8 cellular contexts compared by ENCODE assay signal in the genomic region with DNA sequence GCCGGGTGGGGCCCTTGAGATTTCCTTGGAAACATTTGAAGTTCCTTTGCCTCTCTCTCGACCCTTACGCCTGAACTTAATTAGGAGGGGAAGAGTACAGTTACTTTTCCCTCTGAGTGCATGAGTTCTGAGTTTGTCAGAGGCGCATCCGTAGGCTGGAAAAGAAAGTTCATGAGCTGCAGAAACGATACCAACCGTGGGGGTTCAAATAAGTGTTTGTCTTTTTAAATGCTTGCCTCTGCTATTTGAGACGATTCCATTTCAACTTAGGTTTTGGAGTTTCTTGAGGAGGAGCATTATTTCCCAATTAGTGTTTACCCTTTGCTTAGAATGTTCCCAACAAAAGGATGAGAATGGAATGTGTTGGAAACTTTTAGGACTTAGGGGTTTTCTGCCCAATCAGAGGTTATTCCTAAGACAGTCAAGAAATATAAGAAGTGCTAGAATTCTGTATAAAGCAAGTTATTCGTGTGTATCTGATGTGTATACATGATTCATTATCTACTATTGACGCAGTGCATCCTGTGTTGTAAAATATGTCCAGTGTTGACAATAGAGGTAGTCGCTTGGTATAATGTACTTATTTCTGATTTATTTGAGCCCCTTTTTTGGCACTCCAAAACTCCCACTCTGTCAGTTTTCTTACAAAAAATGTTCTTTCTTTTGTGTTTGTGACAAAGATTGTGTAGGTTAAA. TPM values are rescaled to one million over a fixed set of nuclear protein-coding genes. Genes with fewer than 3 reads are reported as not detected.
DNase-seq lines count a peak whose midpoint lies in the region; ATAC-seq and TF ChIP-seq lines count a peak whose summit lies in the region.

No MANE protein-coding gene starts in this region.

- H3K79me2 ChIP-seq in MM.1S (ENCODE audit: low read length), result peaks cover 33% of the 10 kb centered on the region

- H3K27me3 Mint-ChIP-seq in Caco-2 (ENCODE audit: insufficient read depth, unreplicated experiment) (no peaks in the 10 kb centered on the region), natural killer cell (ENCODE audit: low read depth in 2 of 2) (no peaks in the 10 kb centered on the region)
- H3K27me3 Mint-ChIP-seq in dendritic cell treated with granulocyte-macrophage colony-stimulating factor and Interleukin-4, amounts not matched to agents 40 ng/mL and 50 ng/mL, for 4 days, result no peaks in the 10 kb centered on the region

- H3K4me3 ChIP-seq in Caco-2 (ENCODE audit: low read depth, low read length) (peak overlapping the region; percentile 71), MM.1S (ENCODE audit: low read length) (peak overlapping the region; percentile 77)

- H3F3A ChIP-seq in MM.1S (ENCODE audit: insufficient read depth, low read length), result peaks cover 18% of the 10 kb centered on the region

- TF ChIP-seq CTCF in Caco-2 (IDR thresholded peaks at IDR 0.05; ENCODE audit: insufficient read depth in 1 of 2, low read depth in 1 of 2, low read length in 1 of 2, severe bottlenecking in 1 of 2, unreplicated experiment in 1 of 2) (no peak), MM.1S (IDR thresholded peaks at IDR 0.05; ENCODE audit: low read length) (no peak), natural killer cell (IDR thresholded peaks at IDR 0.05) (no peak)

- H3K36me3 Mint-ChIP-seq in Caco-2 (ENCODE audit: insufficient read depth, unreplicated experiment), result peaks cover 16% of the 10 kb centered on the region
- peaks cover 37% of the 10 kb centered on the region for H3K36me3 Mint-ChIP-seq in dendritic cell treated with granulocyte-macrophage colony-stimulating factor and Interleukin-4, amounts not matched to agents 40 ng/mL and 50 ng/mL, for 4 days (ENCODE audit: low read depth)
- peaks cover 8% of the 10 kb centered on the region for H3K36me3 Mint-ChIP-seq in natural killer cell

- no peaks in the 10 kb centered on the region; the same call in 1 of the 2 replicates for H3K36me3 ChIP-seq in Caco-2 (ENCODE audit: control insufficient read depth, insufficient read depth, low read length)
- H3K36me3 ChIP-seq in MM.1S (replicated peaks; ENCODE audit: insufficient read depth, low read length), result no peaks in the 10 kb centered on the region

- H3K9ac ChIP-seq in MM.1S (ENCODE audit: low read length), result peak overlapping the region; percentile 54; the same call in 1 of the 2 replicates

- H3K4me2 ChIP-seq in MM.1S (ENCODE audit: low read depth, low read length), result peak overlapping the region; percentile 72

- ATAC-seq in GM21526 (IDR thresholded peaks at IDR 0.05; ENCODE audit: low FRiP score, unreplicated experiment), result peak; percentile 13
- ATAC-seq in natural killer cell, result peak in 2 of 3 donors; percentile 4 to 17

- CTCF ChIA-PET in Caco-2 (lab: Charles Lee), result interaction anchor here (1.3 to 2.7 kb wide), 2 partner anchors 13 to 165 kb away, joined by 13 to 19 read pairs; partner anchors contain the start of gene IDH1

- H3K27me3 ChIP-seq in Caco-2 (replicated peaks; ENCODE audit: control insufficient read depth, insufficient read depth, low read length) (no peaks in the 10 kb centered on the region), MM.1S (replicated peaks; ENCODE audit: insufficient read depth, low read length) (no peaks in the 10 kb centered on the region)

- H3K9me3 ChIP-seq in Caco-2, result peaks cover 4% of the 10 kb centered on the region; the same call in 1 of the 2 replicates
- H3K9me3 ChIP-seq in MM.1S (replicated peaks; ENCODE audit: insufficient read depth, low read length), result no peaks in the 10 kb centered on the region

- H3K9me3 Mint-ChIP-seq in Caco-2 (ENCODE audit: unreplicated experiment) (peaks cover 11% of the 10 kb centered on the region), natural killer cell (no peaks in the 10 kb centered on the region)
- H3K9me3 Mint-ChIP-seq in dendritic cell treated with granulocyte-macrophage colony-stimulating factor and Interleukin-4, amounts not matched to agents 40 ng/mL and 50 ng/mL, for 4 days, result no peaks in the 10 kb centered on the region

- H3K4me3 Mint-ChIP-seq in Caco-2 (ENCODE audit: unreplicated experiment) (peak overlapping the region; percentile 87), natural killer cell (peak overlapping the region; percentile 93)
- peak overlapping the region; percentile 91 for H3K4me3 Mint-ChIP-seq in dendritic cell treated with granulocyte-macrophage colony-stimulating factor and Interleukin-4, amounts not matched to agents 40 ng/mL and 50 ng/mL, for 4 days

- DNase-seq in Caco-2 (no peak), MM.1S (peak; percentile 44), natural killer cell (no peak), ureter (ENCODE audit: low spot score) (no peak), KG1 (lab: John Stamatoyannopoulos, UW) (no peak)
- DNase-seq in activated CD4-positive, CD25-positive, alpha-beta regulatory T cell treated with anti-CD3 and anti-CD28 coated beads, Interleukin-2, amount 50 U/mL, for 72 hours, result no peak

- H2AFZ ChIP-seq in MM.1S (ENCODE audit: low read length), result peak overlapping the region; percentile 52

- H3K4me1 ChIP-seq in Caco-2, result peaks cover 10% of the 10 kb centered on the region; the same call in 1 of the 2 replicates
- H3K4me1 ChIP-seq in MM.1S (ENCODE audit: low read length), result peaks cover 6% of the 10 kb centered on the region; the same call in 1 of the 2 replicates

- intact Hi-C loops in Caco-2 (cut with micrococcal nuclease; ENCODE audit: unreplicated experiment) (loop anchor here (1.0 to 5.0 kb wide), 3 partner anchors 11 to 1906 kb away; partner anchors contain the start of genes IDH1, KANSL1L and METTL21A), natural killer cell (cut with micrococcal nuclease) (loop anchor here (1.0 to 10.0 kb wide), 4 partner anchors 12 to 1906 kb away; partner anchors contain the start of genes CREB1 and KANSL1L)
- intact Hi-C loops in dendritic cell treated with granulocyte-macrophage colony-stimulating factor and Interleukin-4, amounts not matched to agents 40 ng/mL and 50 ng/mL, for 4 days (cut with micrococcal nuclease), result loop anchor here (1.0 to 5.0 kb wide), 2 partner anchors 94 to 641 kb away; partner anchors contain the start of gene METTL21A

- H4K20me1 ChIP-seq in MM.1S (ENCODE audit: insufficient read depth, low read length), result no peaks in the 10 kb centered on the region

- BruUV-seq in Caco-2 (replicated peaks; lab: Mats Ljungman, UMichigan), result TSS peak; percentile 56

- peak overlapping the region; percentile 78 for H3K27ac ChIP-seq in MM.1S (ENCODE audit: low read length)

- H3K9me2 ChIP-seq in MM.1S (replicated peaks; ENCODE audit: insufficient read depth, low read length), result no peaks in the 10 kb centered on the region

- POLR2A ChIA-PET in Caco-2 (lab: Charles Lee), result interaction anchor here (0.6 kb wide), 2 partner anchors 12 to 556 kb away, joined by 3 to 5 read pairs; partner anchors contain the start of genes CCNYL1 and IDH1

- H3K4me1 Mint-ChIP-seq in Caco-2 (ENCODE audit: low read depth, unreplicated experiment) (peaks cover 32% of the 10 kb centered on the region), natural killer cell (peaks cover 30 to 54% of the 10 kb centered on the region in 2 donors)
- H3K4me1 Mint-ChIP-seq in dendritic cell treated with granulocyte-macrophage colony-stimulating factor and Interleukin-4, amounts not matched to agents 40 ng/mL and 50 ng/mL, for 4 days (ENCODE audit: low read depth), result peaks cover 43% of the 10 kb centered on the region

- H3K27ac Mint-ChIP-seq in Caco-2 (ENCODE audit: unreplicated experiment), result peak overlapping the region; percentile 94
- H3K27ac Mint-ChIP-seq in dendritic cell treated with granulocyte-macrophage colony-stimulating factor and Interleukin-4, amounts not matched to agents 40 ng/mL and 50 ng/mL, for 4 days, result peak overlapping the region; percentile 94
- H3K27ac Mint-ChIP-seq in natural killer cell, result peak overlapping the region; percentile 94 to 96

RNA-seq across cellular contexts. Expression of gene PIKFYVE, which starts 0.7 kb away (rescaled TPM):
- 27.9 and 31.2 TPM in 2 replicates for total RNA-seq in Caco-2 (2022)
- 10 to 100 TPM; 38.9 to 48.7 (median 39.2) TPM for total RNA-seq in natural killer cell
- 34.4 TPM for total RNA-seq in ureter

RNA-seq across cellular contexts. Expression of gene IDH1, which starts 11.9 kb away (rescaled TPM):
- 265 and 293 TPM in 2 replicates for total RNA-seq in Caco-2 (2022)
- total RNA-seq in natural killer cell, result 10 to 100 TPM in 2 of 3 donors, 1 to 10 TPM in 1; 6.8 to 15.2 (median 12.2) TPM
- total RNA-seq in ureter, result 488 TPM

Comparison
In these comparisons a context has a peak if more than half of its experiments do, and no peak if none do; other contexts are left out.
1. RNA of gene IDH1, which starts 11.9 kb away (total RNA-seq): 488 TPM in ureter (single experiment) and 265 to 293 TPM in Caco-2; 6.8 to 15.2 TPM in natural killer cell; every median in the first group is over 10 times any median in the second.
2. Peak in every context shown above with its lines, with median percentiles within 50 percentile points of each other: H3K27ac Mint-ChIP-seq and H3K4me3 Mint-ChIP-seq.